ENCODE assay signal across 15 cellular contexts in genomic region chr22:18066181-18066859, GRCh38. TPM values are rescaled to one million over a fixed set of nuclear protein-coding genes. Genes with fewer than 3 reads are reported as not detected.
DNase-seq lines count a peak whose midpoint lies in the region; ATAC-seq, FAIRE-seq and TF ChIP-seq lines count a peak whose summit lies in the region.
"Had no signal": no experiment of that assay in that cellular context is flagged by ENCODE, and none has a peak within 500 bp of the region (broad histone marks: within the 10 kb centered on the region; RNA-seq: fewer than 3 reads in every experiment).

No MANE protein-coding gene starts in this region.

- no peaks in the 10 kb centered on the region for H3K36me3 Mint-ChIP-seq in activated CD4-positive, alpha-beta memory T cell treated with anti-CD3 and anti-CD28 coated beads for 36 hours
- H3K36me3 Mint-ChIP-seq: activated naive CD4-positive, alpha-beta T cell treated with anti-CD3 and anti-CD28 coated beads, Interleukin-2, amount 10 ng/mL, durations not matched to agents 7 days and 5 days had no signal

- no peak overlapping the region for H3K9ac ChIP-seq in kidney (ENCODE audit: low read length in 2 of 2)

- CTCF ChIA-PET in activated CD4-positive, alpha-beta memory T cell treated with anti-CD3 and anti-CD28 coated beads for 36 hours (lab: Charles Lee), result no interaction called here

- TF ChIP-seq POLR2A in GM12892 (IDR thresholded peaks at IDR 0.05; ENCODE audit: low read depth, low read length), result no peak
- no peak for TF ChIP-seq POLR2A in spleen (IDR thresholded peaks at IDR 0.05)

- intact Hi-C loops in kidney (cut with DNase I), result no loop called here
- intact Hi-C loops in spleen (cut with DNase I; ENCODE audit: low total_unique reads), result loop anchor here (10.0 kb wide), 1 partner anchor 62 kb away; no protein-coding TSS in a partner anchor
- intact Hi-C loops in activated CD4-positive, alpha-beta memory T cell treated with anti-CD3 and anti-CD28 coated beads for 36 hours (cut with micrococcal nuclease), result no loop called here

- H3K36me3 ChIP-seq in kidney (ENCODE audit: control insufficient read depth in 1 of 2, insufficient read depth in 2 of 2, low read length in 2 of 2) (no peaks in the 10 kb centered on the region), spleen (no peaks in the 10 kb centered on the region)
- H3K36me3 ChIP-seq: brain microvascular endothelial cell had no signal

- no peak for ATAC-seq in GM21515 (IDR thresholded peaks at IDR 0.05; ENCODE audit: unreplicated experiment)
- no peak for ATAC-seq in GM21367 (IDR thresholded peaks at IDR 0.05; ENCODE audit: unreplicated experiment)

- POLR2A ChIA-PET in activated CD4-positive, alpha-beta memory T cell treated with anti-CD3 and anti-CD28 coated beads for 36 hours (lab: Charles Lee), result no interaction called here

- no peak overlapping the region for H3K27ac Mint-ChIP-seq in activated CD4-positive, alpha-beta memory T cell treated with anti-CD3 and anti-CD28 coated beads for 36 hours
- H3K27ac Mint-ChIP-seq: activated naive CD4-positive, alpha-beta T cell treated with anti-CD3 and anti-CD28 coated beads, Interleukin-2, amount 10 ng/mL, durations not matched to agents 7 days and 5 days had no signal

- peak; percentile 60 for FAIRE-seq in GM12892 (lab: Jason Lieb, UNC)
- no peak for FAIRE-seq in kidney (lab: Jason Lieb, UNC)

- DNase-seq in GM12892 (ENCODE audit: insufficient read length) (no peak), NOMO-1 treated with dmso at 0.1 percent for 144 hours (lab: John Stamatoyannopoulos, UW; ENCODE audit: unreplicated experiment) (peak; percentile 26), kidney (peak; percentile 41), spleen (peak; percentile 68), AG08396 (ENCODE audit: low spot score) (no peak)
- DNase-seq in activated CD4-positive, alpha-beta memory T cell treated with anti-CD3 and anti-CD28 coated beads for 36 hours, result no peak
- DNase-seq: activated naive CD4-positive, alpha-beta T cell treated with anti-CD3 and anti-CD28 coated beads, Interleukin-2, amount 10 ng/mL, durations not matched to agents 7 days and 5 days; brain microvascular endothelial cell; occipital lobe; substantia nigra had no signal

- H3K4me3 ChIP-seq in kidney (ENCODE audit: low read length in 2 of 2) (no peak overlapping the region), spleen (peak overlapping the region in 1 of 8 donors; percentile 7)
- H3K4me3 ChIP-seq: smooth muscle cell had no signal

- no peaks in the 10 kb centered on the region for H3K4me1 Mint-ChIP-seq in activated CD4-positive, alpha-beta memory T cell treated with anti-CD3 and anti-CD28 coated beads for 36 hours (ENCODE audit: low read depth)
- H3K4me1 Mint-ChIP-seq: activated naive CD4-positive, alpha-beta T cell treated with anti-CD3 and anti-CD28 coated beads, Interleukin-2, amount 10 ng/mL, durations not matched to agents 7 days and 5 days had no signal

- H3K9me3 ChIP-seq in kidney (ENCODE audit: control insufficient read depth in 1 of 2, low read length in 2 of 2) (no peaks in the 10 kb centered on the region), spleen (no peaks in the 10 kb centered on the region)

- 21 to 30% (median 27%) methylated on average over 11 to 12 of the region's 12 CpGs for WGBS in spleen, 5 donors

- H3K4me1 ChIP-seq in kidney (ENCODE audit: control insufficient read depth in 1 of 2, insufficient read depth in 1 of 2, low read depth in 1 of 2, low read length in 2 of 2) (peaks cover 0 to 7% of the 10 kb centered on the region in 2 donors), spleen (peaks cover 17 to 66% (median 47%) of the 10 kb centered on the region in 6 donors)

- no peak overlapping the region for H3K27ac ChIP-seq in kidney (ENCODE audit: low read depth in 2 of 2, low read length in 2 of 2)
- peak overlapping the region in 6 of 8 donors; percentile 29 to 71 (median 51) for H3K27ac ChIP-seq in spleen
- H3K27ac ChIP-seq: brain microvascular endothelial cell, VCaP had no signal

- peaks cover 33% of the 10 kb centered on the region for H3K27me3 Mint-ChIP-seq in activated CD4-positive, alpha-beta memory T cell treated with anti-CD3 and anti-CD28 coated beads for 36 hours

- H3K27me3 ChIP-seq in spleen (replicated peaks in 1 of 7), result peaks cover 0 to 8% (median 0%) of the 10 kb centered on the region in 7 donors

- H3K4me3 Mint-ChIP-seq in activated CD4-positive, alpha-beta memory T cell treated with anti-CD3 and anti-CD28 coated beads for 36 hours, result no peak overlapping the region
- H3K4me3 Mint-ChIP-seq: activated naive CD4-positive, alpha-beta T cell treated with anti-CD3 and anti-CD28 coated beads, Interleukin-2, amount 10 ng/mL, durations not matched to agents 7 days and 5 days had no signal

- no peaks in the 10 kb centered on the region for H3K9me3 Mint-ChIP-seq in activated CD4-positive, alpha-beta memory T cell treated with anti-CD3 and anti-CD28 coated beads for 36 hours
- H3K9me3 Mint-ChIP-seq: activated naive CD4-positive, alpha-beta T cell treated with anti-CD3 and anti-CD28 coated beads, Interleukin-2, amount 10 ng/mL, durations not matched to agents 7 days and 5 days had no signal

- TF ChIP-seq CTCF in kidney (IDR thresholded peaks at IDR 0.05; ENCODE audit: borderline replicate concordance, extremely low read depth, insufficient read depth) (no peak), spleen (IDR thresholded peaks at IDR 0.05 in 8 of 11, conservative IDR thresholded peaks at IDR 0.05 in 3 of 11) (no peak)

RNA-seq across cellular contexts. Expression of gene PEX26, which starts 11.5 kb away (rescaled TPM):
- 18.4 TPM for polyA plus RNA-seq in GM12892 (2012; ENCODE audit: missing spikeins)
- 45.2 TPM for total RNA-seq in kidney
- 18.1 TPM for polyA plus RNA-seq in kidney (ENCODE audit: insufficient read depth, low read depth, low replicate concordance)
- total RNA-seq in spleen, result 10 to 100 TPM; 29.2 to 41.0 (median 37.4) TPM
- polyA plus RNA-seq in spleen, result 10 to 100 TPM in 1 of 3 donors, 1 to 10 TPM in 2; 5.1 to 22.7 (median 7.1) TPM
- 10 to 100 TPM; 56.3 to 56.8 TPM for total RNA-seq in activated CD4-positive, alpha-beta memory T cell treated with anti-CD3 and anti-CD28 coated beads for 36 hours

RNA-seq across cellular contexts. Expression of gene MICAL3, which starts 42.0 kb away (rescaled TPM):
- polyA plus RNA-seq in GM12892 (2012; ENCODE audit: missing spikeins), result 17.4 TPM
- total RNA-seq in kidney (99.4 TPM), spleen (100 to 1,000 TPM in 2 of 7 donors, 10 to 100 TPM in 5; 54.3 to 133 (median 92.1) TPM)
- polyA plus RNA-seq in kidney (ENCODE audit: insufficient read depth, low read depth, low replicate concordance) (5.0 TPM), spleen (10 to 100 TPM in 1 of 3 donors, 1 to 10 TPM in 2; 2.6 to 14.9 (median 3.1) TPM)
- 10 to 100 TPM; 29.7 to 37.2 TPM for total RNA-seq in activated CD4-positive, alpha-beta memory T cell treated with anti-CD3 and anti-CD28 coated beads for 36 hours

RNA-seq across cellular contexts. Expression of gene TUBA8, which starts 44.3 kb away (rescaled TPM):
- polyA plus RNA-seq in GM12892 (2012; ENCODE audit: missing spikeins), result 5.1 TPM
- total RNA-seq in kidney (1.1 TPM), spleen (1 to 10 TPM; 2.6 to 5.7 (median 4.7) TPM)
- polyA plus RNA-seq in kidney (ENCODE audit: insufficient read depth, low read depth, low replicate concordance) (5.9 TPM), spleen (1 to 10 TPM; 2.2 to 3.9 (median 3.7) TPM)
- 1 to 10 TPM; 3.3 to 4.3 TPM for total RNA-seq in activated CD4-positive, alpha-beta memory T cell treated with anti-CD3 and anti-CD28 coated beads for 36 hours
- total RNA-seq: MCF 10A had no signal

Comparison
In these comparisons a context has a peak if more than half of its experiments do, and no peak if none do; other contexts are left out.
1. DNase-seq: peak in NOMO-1 treated with dmso at 0.1 percent for 144 hours (single experiment), kidney (single experiment) and spleen (single experiment); none in GM12892 (single experiment), activated CD4-positive, alpha-beta memory T cell treated with anti-CD3 and anti-CD28 coated beads for 36 hours (single experiment) and AG08396 (single experiment).
2. H3K27ac ChIP-seq: peak in spleen (6 of 8); none in kidney (0 of 2).